ENCODE assay signal across 23 cellular contexts in genomic region chr5:168969341-168969863, GRCh38.
"Had no signal": no experiment of that assay in that cellular context is flagged by ENCODE, and none has a peak within 500 bp of the region (broad histone marks: within the 10 kb centered on the region; RNA-seq: fewer than 3 reads in every experiment).

No MANE protein-coding gene starts in this region.

- H3K27ac Mint-ChIP-seq: immature natural killer cell; naive thymus-derived CD4-positive, alpha-beta T cell; neural progenitor cell; progenitor cell of endocrine pancreas; stimulated activated memory B cell treated with anti-CD40 and anti-IgM and Interleukin-4, amounts not matched to agents 10 μg/mL and 1 μg/mL and 100 μg/mL, for 72 hours had no signal

- H3K4me3 ChIP-seq: colonic mucosa, esophagus squamous epithelium, gastroesophageal sphincter, neural progenitor cell, ovary, spleen, testis, tibial nerve, upper lobe of right lung had no signal

- DNase-seq: cerebellar nuclear complex; colonic mucosa; dermis blood vessel endothelial cell; esophagus squamous epithelium; foreskin fibroblast; glutamatergic neuron; immature natural killer cell; mammary epithelial cell; naive thymus-derived CD4-positive, alpha-beta T cell; nucleus accumbens; ovary; spleen; stimulated activated CD4-positive, alpha-beta T cell treated with anti-CD3 and anti-CD28 coated beads, Interleukin-15, amount 100 ng/mL, for 24 hours; stimulated activated CD4-positive, alpha-beta T cell treated with anti-CD3 and anti-CD28 coated beads, Interleukin-1b, Interleukin-23, amount 100 ng/mL, for 48 hours; stimulated activated CD4-positive, alpha-beta T cell treated with anti-CD3 and anti-CD28 coated beads, Interleukin-4, amount 100 ng/mL, for 24 hours; stimulated activated naive CD8-positive, alpha-beta T cell treated with anti-CD3 and anti-CD28 coated beads, Interleukin-15, amount 100 ng/mL, for 72 hours; testis; upper lobe of right lung had no signal

- H3K27me3 ChIP-seq: colonic mucosa, gastroesophageal sphincter, neural progenitor cell, ovary, testis, tibial nerve, upper lobe of right lung had no signal

- H3K27ac ChIP-seq: colonic mucosa, esophagus squamous epithelium, gastroesophageal sphincter, neural progenitor cell, ovary, spleen, testis, tibial nerve, upper lobe of right lung had no signal

- H3K36me3 ChIP-seq: colonic mucosa, esophagus squamous epithelium, gastroesophageal sphincter, neural progenitor cell, ovary, spleen, tibial nerve, upper lobe of right lung had no signal

- H3K9me3 Mint-ChIP-seq: neural progenitor cell had no signal

- H3K4me1 Mint-ChIP-seq: immature natural killer cell; naive thymus-derived CD4-positive, alpha-beta T cell; neural progenitor cell; stimulated activated memory B cell treated with anti-CD40 and anti-IgM and Interleukin-4, amounts not matched to agents 10 μg/mL and 1 μg/mL and 100 μg/mL, for 72 hours; stimulated activated naive CD8-positive, alpha-beta T cell treated with anti-CD3 and anti-CD28 coated beads, Interleukin-15, amount 100 ng/mL, for 72 hours had no signal

- H3K4me3 Mint-ChIP-seq: immature natural killer cell; naive thymus-derived CD4-positive, alpha-beta T cell; neural progenitor cell; stimulated activated memory B cell treated with anti-CD40 and anti-IgM and Interleukin-4, amounts not matched to agents 10 μg/mL and 1 μg/mL and 100 μg/mL, for 72 hours; stimulated activated naive CD8-positive, alpha-beta T cell treated with anti-CD3 and anti-CD28 coated beads, Interleukin-15, amount 100 ng/mL, for 72 hours had no signal

- H3K36me3 Mint-ChIP-seq: immature natural killer cell; naive thymus-derived CD4-positive, alpha-beta T cell; neural progenitor cell; stimulated activated memory B cell treated with anti-CD40 and anti-IgM and Interleukin-4, amounts not matched to agents 10 μg/mL and 1 μg/mL and 100 μg/mL, for 72 hours had no signal

- H3K9me3 ChIP-seq: colonic mucosa, esophagus squamous epithelium, gastroesophageal sphincter, ovary, spleen, testis, tibial nerve, upper lobe of right lung had no signal

- H3K4me1 ChIP-seq: colonic mucosa, esophagus squamous epithelium, neural progenitor cell, spleen, testis, tibial nerve had no signal
